In the genomic region with DNA sequence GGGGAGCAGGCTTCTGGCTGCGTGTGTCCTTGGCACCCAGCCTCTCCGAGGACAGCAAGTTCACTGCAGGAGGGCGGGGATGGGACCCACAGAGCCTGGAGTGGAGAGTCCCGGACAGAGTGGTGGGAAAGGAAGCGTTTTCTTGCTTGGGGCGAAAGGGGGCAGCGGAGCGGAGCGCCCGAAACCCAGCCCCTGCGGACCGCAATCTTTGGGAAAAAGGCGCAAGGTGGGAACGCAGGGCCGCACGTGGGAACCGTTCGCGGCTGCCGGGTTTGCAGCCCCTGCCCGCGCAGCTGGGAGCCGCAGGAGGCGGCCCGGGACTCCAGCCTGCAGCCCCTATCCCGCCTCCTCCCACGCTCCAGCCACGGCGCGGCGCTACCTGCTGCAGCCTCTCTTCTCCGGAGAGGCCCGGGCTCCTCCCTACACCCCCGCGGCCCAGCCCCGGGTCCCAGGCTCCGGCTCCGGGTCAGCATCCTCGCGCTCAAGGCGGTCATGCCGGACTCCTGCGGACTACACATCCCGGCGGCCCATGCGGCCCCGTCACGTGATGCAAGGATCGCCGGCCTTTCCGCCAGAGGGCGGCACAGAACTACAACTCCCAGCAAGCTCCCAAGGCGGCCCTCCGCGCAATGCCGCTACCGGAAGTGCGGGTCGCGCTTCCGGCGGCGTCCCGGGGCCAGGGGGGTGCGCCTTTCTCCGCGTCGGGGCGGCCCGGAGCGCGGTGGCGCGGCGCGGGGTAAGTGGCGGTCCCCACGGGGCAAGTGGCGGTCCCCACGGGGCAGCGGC, we compare ENCODE assay signal across 1 cellular context.
TF ChIP-seq lines count a peak whose summit lies in the region.

NTHL1 (minus strand) TSS at position 505 of the 786 bp plus-strand sequence; CDS start at position 494, 11 bp downstream.
TSC2 (plus strand) TSS at position 656 of the 786 bp plus-strand sequence. CDS start 631 bp downstream, outside the sequence.

TF ChIP-seq in HepG2, 621 proteins besides CTCF, POLR2A, EP300 and RAD21 (continued from another document and continues in another):
- TF ChIP-seq, protein P1, sequence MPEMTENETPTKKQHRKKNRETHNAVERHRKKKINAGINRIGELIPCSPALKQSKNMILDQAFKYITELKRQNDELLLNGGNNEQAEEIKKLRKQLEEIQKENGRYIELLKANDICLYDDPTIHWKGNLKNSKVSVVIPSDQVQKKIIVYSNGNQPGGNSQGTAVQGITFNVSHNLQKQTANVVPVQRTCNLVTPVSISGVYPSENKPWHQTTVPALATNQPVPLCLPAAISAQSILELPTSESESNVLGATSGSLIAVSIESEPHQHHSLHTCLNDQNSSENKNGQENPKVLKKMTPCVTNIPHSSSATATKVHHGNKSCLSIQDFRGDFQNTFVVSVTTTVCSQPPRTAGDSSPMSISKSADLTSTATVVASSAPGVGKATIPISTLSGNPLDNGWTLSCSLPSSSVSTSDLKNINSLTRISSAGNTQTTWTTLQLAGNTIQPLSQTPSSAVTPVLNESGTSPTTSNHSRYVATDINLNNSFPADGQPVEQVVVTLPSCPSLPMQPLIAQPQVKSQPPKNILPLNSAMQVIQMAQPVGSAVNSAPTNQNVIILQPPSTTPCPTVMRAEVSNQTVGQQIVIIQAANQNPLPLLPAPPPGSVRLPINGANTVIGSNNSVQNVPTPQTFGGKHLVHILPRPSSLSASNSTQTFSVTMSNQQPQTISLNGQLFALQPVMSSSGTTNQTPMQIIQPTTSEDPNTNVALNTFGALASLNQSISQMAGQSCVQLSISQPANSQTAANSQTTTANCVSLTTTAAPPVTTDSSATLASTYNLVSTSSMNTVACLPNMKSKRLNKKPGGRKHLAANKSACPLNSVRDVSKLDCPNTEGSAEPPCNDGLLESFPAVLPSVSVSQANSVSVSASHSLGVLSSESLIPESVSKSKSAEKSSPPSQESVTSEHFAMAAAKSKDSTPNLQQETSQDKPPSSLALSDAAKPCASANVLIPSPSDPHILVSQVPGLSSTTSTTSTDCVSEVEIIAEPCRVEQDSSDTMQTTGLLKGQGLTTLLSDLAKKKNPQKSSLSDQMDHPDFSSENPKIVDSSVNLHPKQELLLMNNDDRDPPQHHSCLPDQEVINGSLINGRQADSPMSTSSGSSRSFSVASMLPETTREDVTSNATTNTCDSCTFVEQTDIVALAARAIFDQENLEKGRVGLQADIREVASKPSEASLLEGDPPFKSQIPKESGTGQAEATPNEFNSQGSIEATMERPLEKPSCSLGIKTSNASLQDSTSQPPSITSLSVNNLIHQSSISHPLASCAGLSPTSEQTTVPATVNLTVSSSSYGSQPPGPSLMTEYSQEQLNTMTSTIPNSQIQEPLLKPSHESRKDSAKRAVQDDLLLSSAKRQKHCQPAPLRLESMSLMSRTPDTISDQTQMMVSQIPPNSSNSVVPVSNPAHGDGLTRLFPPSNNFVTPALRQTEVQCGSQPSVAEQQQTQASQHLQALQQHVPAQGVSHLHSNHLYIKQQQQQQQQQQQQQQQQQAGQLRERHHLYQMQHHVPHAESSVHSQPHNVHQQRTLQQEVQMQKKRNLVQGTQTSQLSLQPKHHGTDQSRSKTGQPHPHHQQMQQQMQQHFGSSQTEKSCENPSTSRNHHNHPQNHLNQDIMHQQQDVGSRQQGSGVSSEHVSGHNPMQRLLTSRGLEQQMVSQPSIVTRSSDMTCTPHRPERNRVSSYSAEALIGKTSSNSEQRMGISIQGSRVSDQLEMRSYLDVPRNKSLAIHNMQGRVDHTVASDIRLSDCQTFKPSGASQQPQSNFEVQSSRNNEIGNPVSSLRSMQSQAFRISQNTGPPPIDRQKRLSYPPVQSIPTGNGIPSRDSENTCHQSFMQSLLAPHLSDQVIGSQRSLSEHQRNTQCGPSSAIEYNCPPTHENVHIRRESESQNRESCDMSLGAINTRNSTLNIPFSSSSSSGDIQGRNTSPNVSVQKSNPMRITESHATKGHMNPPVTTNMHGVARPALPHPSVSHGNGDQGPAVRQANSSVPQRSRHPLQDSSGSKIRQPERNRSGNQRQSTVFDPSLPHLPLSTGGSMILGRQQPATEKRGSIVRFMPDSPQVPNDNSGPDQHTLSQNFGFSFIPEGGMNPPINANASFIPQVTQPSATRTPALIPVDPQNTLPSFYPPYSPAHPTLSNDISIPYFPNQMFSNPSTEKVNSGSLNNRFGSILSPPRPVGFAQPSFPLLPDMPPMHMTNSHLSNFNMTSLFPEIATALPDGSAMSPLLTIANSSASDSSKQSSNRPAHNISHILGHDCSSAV (CRISPR knock-in tag; IDR thresholded peaks at IDR 0.05; ENCODE audit: borderline replicate concordance) = no peak
- TF ChIP-seq BHLHE40 (IDR thresholded peaks at IDR 0.05; ENCODE audit: low read length) (peak; percentile 82), ZNF784 (CRISPR knock-in tag; IDR thresholded peaks at IDR 0.05; ENCODE audit: borderline replicate concordance) (peak; percentile 73), ZNF562 (CRISPR knock-in tag; IDR thresholded peaks at IDR 0.05; ENCODE audit: borderline replicate concordance) (no peak), MBNL3 (CRISPR knock-in tag; conservative IDR thresholded peaks at IDR 0.05) (no peak), MYC (CRISPR knock-in tag; IDR thresholded peaks at IDR 0.05; ENCODE audit: borderline replicate concordance) (peak; percentile 82; the same call in 1 of the 2 replicates), ZNF782 (CRISPR knock-in tag; IDR thresholded peaks at IDR 0.05; ENCODE audit: borderline replicate concordance) (no peak; the same call in 1 of the 2 replicates), MED8 (CRISPR knock-in tag; IDR thresholded peaks at IDR 0.05; ENCODE audit: insufficient replicate concordance) (peak; percentile 67), ZNF431 (CRISPR knock-in tag; IDR thresholded peaks at IDR 0.05; ENCODE audit: borderline replicate concordance, low read depth) (no peak), ZNF570 (CRISPR knock-in tag; IDR thresholded peaks at IDR 0.05; ENCODE audit: borderline replicate concordance) (no peak), PRDM15 (CRISPR knock-in tag; IDR thresholded peaks at IDR 0.05) (peak; percentile 83), ZMYM4 (CRISPR knock-in tag; IDR thresholded peaks at IDR 0.05) (no peak), KLF11 (CRISPR knock-in tag; IDR thresholded peaks at IDR 0.05) (no peak), PITX1 (CRISPR knock-in tag; IDR thresholded peaks at IDR 0.05) (peak; percentile 61), FOXC1 (CRISPR knock-in tag; IDR thresholded peaks at IDR 0.05; ENCODE audit: borderline replicate concordance) (no peak; the same call in 1 of the 2 replicates), ZNF530 (CRISPR knock-in tag; IDR thresholded peaks at IDR 0.05; ENCODE audit: low read depth) (no peak), ZNF3 (CRISPR knock-in tag; IDR thresholded peaks at IDR 0.05) (no peak), ZNF616 (CRISPR knock-in tag; IDR thresholded peaks at IDR 0.05; ENCODE audit: low read depth) (0 out of 2 replicates have a peak, but pooled peaks have one; percentile 17), ZBTB39 (CRISPR knock-in tag; IDR thresholded peaks at IDR 0.05) (no peak; the same call in 1 of the 2 replicates), HNRNPH1 (optimal IDR thresholded peaks at IDR 0.05; ENCODE audit: low read depth, low read length) (no peak), ZFP1 (CRISPR knock-in tag; IDR thresholded peaks at IDR 0.05) (no peak), ZNF124 (CRISPR knock-in tag; IDR thresholded peaks at IDR 0.05) (0 out of 2 replicates have a peak, but pooled peaks have one; percentile 70), ZKSCAN8 (CRISPR knock-in tag; IDR thresholded peaks at IDR 0.05; ENCODE audit: borderline replicate concordance) (peak; percentile 19; the same call in 1 of the 2 replicates), ZNF691 (CRISPR knock-in tag; IDR thresholded peaks at IDR 0.05; ENCODE audit: borderline replicate concordance, low read depth) (peak; percentile 80)
- TF ChIP-seq, protein P2, sequence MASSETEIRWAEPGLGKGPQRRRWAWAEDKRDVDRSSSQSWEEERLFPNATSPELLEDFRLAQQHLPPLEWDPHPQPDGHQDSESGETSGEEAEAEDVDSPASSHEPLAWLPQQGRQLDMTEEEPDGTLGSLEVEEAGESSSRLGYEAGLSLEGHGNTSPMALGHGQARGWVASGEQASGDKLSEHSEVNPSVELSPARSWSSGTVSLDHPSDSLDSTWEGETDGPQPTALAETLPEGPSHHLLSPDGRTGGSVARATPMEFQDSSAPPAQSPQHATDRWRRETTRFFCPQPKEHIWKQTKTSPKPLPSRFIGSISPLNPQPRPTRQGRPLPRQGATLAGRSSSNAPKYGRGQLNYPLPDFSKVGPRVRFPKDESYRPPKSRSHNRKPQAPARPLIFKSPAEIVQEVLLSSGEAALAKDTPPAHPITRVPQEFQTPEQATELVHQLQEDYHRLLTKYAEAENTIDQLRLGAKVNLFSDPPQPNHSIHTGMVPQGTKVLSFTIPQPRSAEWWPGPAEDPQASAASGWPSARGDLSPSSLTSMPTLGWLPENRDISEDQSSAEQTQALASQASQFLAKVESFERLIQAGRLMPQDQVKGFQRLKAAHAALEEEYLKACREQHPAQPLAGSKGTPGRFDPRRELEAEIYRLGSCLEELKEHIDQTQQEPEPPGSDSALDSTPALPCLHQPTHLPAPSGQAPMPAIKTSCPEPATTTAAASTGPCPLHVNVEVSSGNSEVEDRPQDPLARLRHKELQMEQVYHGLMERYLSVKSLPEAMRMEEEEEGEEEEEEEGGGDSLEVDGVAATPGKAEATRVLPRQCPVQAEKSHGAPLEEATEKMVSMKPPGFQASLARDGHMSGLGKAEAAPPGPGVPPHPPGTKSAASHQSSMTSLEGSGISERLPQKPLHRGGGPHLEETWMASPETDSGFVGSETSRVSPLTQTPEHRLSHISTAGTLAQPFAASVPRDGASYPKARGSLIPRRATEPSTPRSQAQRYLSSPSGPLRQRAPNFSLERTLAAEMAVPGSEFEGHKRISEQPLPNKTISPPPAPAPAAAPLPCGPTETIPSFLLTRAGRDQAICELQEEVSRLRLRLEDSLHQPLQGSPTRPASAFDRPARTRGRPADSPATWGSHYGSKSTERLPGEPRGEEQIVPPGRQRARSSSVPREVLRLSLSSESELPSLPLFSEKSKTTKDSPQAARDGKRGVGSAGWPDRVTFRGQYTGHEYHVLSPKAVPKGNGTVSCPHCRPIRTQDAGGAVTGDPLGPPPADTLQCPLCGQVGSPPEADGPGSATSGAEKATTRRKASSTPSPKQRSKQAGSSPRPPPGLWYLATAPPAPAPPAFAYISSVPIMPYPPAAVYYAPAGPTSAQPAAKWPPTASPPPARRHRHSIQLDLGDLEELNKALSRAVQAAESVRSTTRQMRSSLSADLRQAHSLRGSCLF (CRISPR knock-in tag; IDR thresholded peaks at IDR 0.05; ENCODE audit: borderline replicate concordance) = no peak
- TF ChIP-seq, protein P3, sequence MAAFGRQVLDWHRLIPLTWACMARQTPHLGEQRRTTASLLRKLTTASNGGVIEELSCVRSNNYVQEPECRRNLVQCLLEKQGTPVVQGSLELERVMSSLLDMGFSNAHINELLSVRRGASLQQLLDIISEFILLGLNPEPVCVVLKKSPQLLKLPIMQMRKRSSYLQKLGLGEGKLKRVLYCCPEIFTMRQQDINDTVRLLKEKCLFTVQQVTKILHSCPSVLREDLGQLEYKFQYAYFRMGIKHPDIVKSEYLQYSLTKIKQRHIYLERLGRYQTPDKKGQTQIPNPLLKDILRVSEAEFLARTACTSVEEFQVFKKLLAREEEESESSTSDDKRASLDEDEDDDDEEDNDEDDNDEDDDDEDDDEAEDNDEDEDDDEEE (CRISPR knock-in tag; IDR thresholded peaks at IDR 0.05) = peak; percentile 87
